In genomic region chr11:7278314-7278917, GRCh38 we compare ENCODE assay signal across 8 cellular contexts. TPM values are rescaled to one million over a fixed set of nuclear protein-coding genes. Genes with fewer than 3 reads are reported as not detected.
DNase-seq lines count a peak whose midpoint lies in the region; ATAC-seq and TF ChIP-seq lines count a peak whose summit lies in the region.

No MANE protein-coding gene starts in this region.

- peak; percentile 66 for TF ChIP-seq CTCF in HFF-Myc (IDR thresholded peaks at IDR 0.05; ENCODE audit: low read depth, low read length, missing control alignments)
- peak in 4 of 6 experiments; percentile 41 to 55 (median 50) for TF ChIP-seq CTCF in Peyer's patch (IDR thresholded peaks at IDR 0.05)
- TF ChIP-seq CTCF in transverse colon (IDR thresholded peaks at IDR 0.05) = peak; percentile 28 to 56 (median 41)

- H3K4me3 Mint-ChIP-seq in activated T-helper 17 cell treated with anti-CD3 and anti-CD28 coated beads, Interleukin-2, amount 50 U/mL, for 72 hours = no peak overlapping the region

- no peak for ATAC-seq in activated T-helper 17 cell treated with anti-CD3 and anti-CD28 coated beads, Interleukin-2, amount 50 U/mL, for 72 hours (replicated peaks)

- H3K36me3 ChIP-seq in Peyer's patch = no peaks in the 10 kb centered on the region
- H3K36me3 ChIP-seq in transverse colon = no peaks in the 10 kb centered on the region

- in situ Hi-C loops in transverse colon (cut with MboI; ENCODE audit: low pct_ligation_motif_present in 1 of 4, low pct_unique_long_range_greater_than_20kb in 1 of 4, low sequenced_read_pairs in 3 of 4) = no loop called here

- intact Hi-C loops in transverse colon (cut with DNase I; ENCODE audit: low total_unique reads) = no loop called here

- TF ChIP-seq POLR2A in Peyer's patch (IDR thresholded peaks at IDR 0.05) (no peak), transverse colon (IDR thresholded peaks at IDR 0.05) (no peak)

- WGBS in transverse colon (ENCODE audit: low coverage in 1 of 2), 2 donors = 50 to 58% methylated on average over 3 of the region's 3 CpGs

- peaks cover 16% of the 10 kb centered on the region for H3K27me3 Mint-ChIP-seq in activated T-helper 17 cell treated with anti-CD3 and anti-CD28 coated beads, Interleukin-2, amount 50 U/mL, for 72 hours

- no peaks in the 10 kb centered on the region for H3K9me3 Mint-ChIP-seq in activated T-helper 17 cell treated with anti-CD3 and anti-CD28 coated beads, Interleukin-2, amount 50 U/mL, for 72 hours

- H3K9me3 ChIP-seq in Peyer's patch (no peaks in the 10 kb centered on the region), transverse colon (no peaks in the 10 kb centered on the region)

- H3K4me1 ChIP-seq in Peyer's patch (no peaks in the 10 kb centered on the region), transverse colon (no peaks in the 10 kb centered on the region)

- TF ChIP-seq EP300 in transverse colon (IDR thresholded peaks at IDR 0.05; ENCODE audit: low read depth) = no peak

- no peak overlapping the region for H3K27ac Mint-ChIP-seq in activated T-helper 17 cell treated with anti-CD3 and anti-CD28 coated beads, Interleukin-2, amount 50 U/mL, for 72 hours

- H3K4me3 ChIP-seq in HFF-Myc (replicated peaks; ENCODE audit: low read depth, low read length) (no peak overlapping the region), Peyer's patch (no peak overlapping the region), transverse colon (no peak overlapping the region)

- no peak overlapping the region for H3K27ac ChIP-seq in Peyer's patch
- no peak overlapping the region for H3K27ac ChIP-seq in transverse colon

- H3K27me3 ChIP-seq in Peyer's patch = no peaks in the 10 kb centered on the region
- no peaks in the 10 kb centered on the region for H3K27me3 ChIP-seq in transverse colon

- H3K36me3 Mint-ChIP-seq in activated T-helper 17 cell treated with anti-CD3 and anti-CD28 coated beads, Interleukin-2, amount 50 U/mL, for 72 hours (ENCODE audit: low read depth) = no peaks in the 10 kb centered on the region

- DNase-seq in NCI-H748 (lab: John Stamatoyannopoulos, UW; ENCODE audit: unreplicated experiment) (peak; percentile 14), NCI-H748 treated with DMSO at 0.1 percent for 48 hours (lab: John Stamatoyannopoulos, UW) (no peak), HFF-Myc (ENCODE audit: extremely low read depth, low read depth) (peak; percentile 12), Peyer's patch (no peak), germinal center (ENCODE audit: low spot score) (peak; percentile 41), transverse colon (no peak), D341Med (ENCODE audit: low spot score) (no peak)

- H3K4me1 Mint-ChIP-seq in activated T-helper 17 cell treated with anti-CD3 and anti-CD28 coated beads, Interleukin-2, amount 50 U/mL, for 72 hours = no peaks in the 10 kb centered on the region

RNA-seq across cellular contexts. Expression of gene SYT9, which starts 26.7 kb away (rescaled TPM):
- total RNA-seq in Peyer's patch (not detected), transverse colon (under 1 TPM in 2 of 4 donors, not detected in 2; 0.14 to 0.16 TPM)
- not detected for total RNA-seq in activated T-helper 17 cell treated with anti-CD3 and anti-CD28 coated beads, Interleukin-2, amount 50 U/mL, for 72 hours

Comparison
In these comparisons a context has a peak if more than half of its experiments do, and no peak if none do; other contexts are left out.
1. DNase-seq: peak in NCI-H748 (single experiment), HFF-Myc (single experiment) and germinal center (single experiment); none in NCI-H748 treated with DMSO at 0.1 percent for 48 hours (single experiment), Peyer's patch (0 of 3), transverse colon (single experiment) and D341Med (single experiment).
2. Peak in every context shown above with its lines, with median percentiles within 50 percentile points of each other: CTCF ChIP-seq.